Comparison of ENCODE assay signal across 8 cellular contexts in genomic region chr1:101128211-101128727, GRCh38.
DNase-seq lines count a peak whose midpoint lies in the region; ATAC-seq, FAIRE-seq and TF ChIP-seq lines count a peak whose summit lies in the region.

No MANE protein-coding gene starts in this region.

- peak; percentile 89 for ATAC-seq in GM18861 (IDR thresholded peaks at IDR 0.05; ENCODE audit: unreplicated experiment)

- DNase-seq in H54 (ENCODE audit: insufficient read length, low spot score) = no peak
- peak; percentile 9 for DNase-seq in NB4 (ENCODE audit: low read depth)
- DNase-seq in germinal center (ENCODE audit: low spot score) = peak; percentile 37
- no peak for DNase-seq in NCI-H748 treated with DMSO at 0.1 percent for 48 hours (lab: John Stamatoyannopoulos, UW)
- no peak for DNase-seq in RKO (ENCODE audit: low spot score)
- DNase-seq in AG20443 (ENCODE audit: low spot score) = no peak
- no peak for DNase-seq in superior temporal gyrus (ENCODE audit: extremely low spot score)

- no peak for TF ChIP-seq POLR2A in H54 (IDR thresholded peaks at IDR 0.05; ENCODE audit: low read depth, low read length)
- TF ChIP-seq POLR2A in NB4 (IDR thresholded peaks at IDR 0.05; ENCODE audit: extremely low read depth, insufficient read length) = no peak

- peak; percentile 30 for FAIRE-seq in H54 (lab: Jason Lieb, UNC)

- TF ChIP-seq CTCF in NB4 (IDR thresholded peaks at IDR 0.05; ENCODE audit: low read depth, low read length) = no peak

- no peak overlapping the region for H3K4me3 ChIP-seq in NB4 (ENCODE audit: low read depth, low read length)

Comparison
In these comparisons a context has a peak if more than half of its experiments do, and no peak if none do; other contexts are left out.
1. DNase-seq: peak in NB4 (single experiment) and germinal center (single experiment); none in H54 (single experiment), NCI-H748 treated with DMSO at 0.1 percent for 48 hours (single experiment), RKO (single experiment), AG20443 (single experiment) and superior temporal gyrus (single experiment).